8 cellular contexts compared by ENCODE assay signal in genomic region chr14:105615986-105616801, GRCh38.
DNase-seq lines count a peak whose midpoint lies in the region; ATAC-seq, FAIRE-seq and TF ChIP-seq lines count a peak whose summit lies in the region.
"Not testable (repeated sequence)": the region's sequence is repeated elsewhere in the genome, so short reads cannot be mapped to it uniquely, and the experiment has no call there.

No MANE protein-coding gene starts in this region.

- H3K36me3 Mint-ChIP-seq in natural killer cell treated with Interleukin-12 subunit alpha and Interleukin-12 subunit beta and Interleukin-15 and Interleukin-18, amount 100 ng/mL, for 72 hours; stimulated activated memory B cell treated with anti-CD40 and anti-IgM and Interleukin-4, amounts not matched to agents 10 μg/mL and 1 μg/mL and 100 μg/mL, for 72 hours: not testable (repeated sequence)

- intact Hi-C loops in GM12878 (cut with micrococcal nuclease; ENCODE audit: unreplicated experiment); Right ventricle myocardium superior (cut with DNase I); lower lobe of right lung (cut with DNase I): not testable (repeated sequence)
- intact Hi-C loops in right cardiac atrium (cut with DNase I) = loop anchor here (2.0 to 10.0 kb wide), 3 partner anchors 145 to 149 kb away; no protein-coding TSS in a partner anchor

- not testable (repeated sequence) for H2AFZ ChIP-seq in Karpas-422 (ENCODE audit: low read length); GM12878 (ENCODE audit: control insufficient read depth, low read depth, low read length)

- in situ Hi-C loops in GM12878 (cut with MboI) = loop anchor here (5.0 kb wide), 1 partner anchor 146 kb away; no protein-coding TSS in a partner anchor

- H3K9me2 ChIP-seq in Karpas-422 (replicated peaks; ENCODE audit: insufficient read depth, low read length) = not testable (repeated sequence)

- H3K27me3 Mint-ChIP-seq in natural killer cell treated with Interleukin-12 subunit alpha and Interleukin-12 subunit beta and Interleukin-15 and Interleukin-18, amount 100 ng/mL, for 72 hours = peaks cover 2 to 19% of the 10 kb centered on the region in 2 donors
- not testable (repeated sequence) for H3K27me3 Mint-ChIP-seq in stimulated activated memory B cell treated with anti-CD40 and anti-IgM and Interleukin-4, amounts not matched to agents 10 μg/mL and 1 μg/mL and 100 μg/mL, for 72 hours

- FAIRE-seq in GM12878 (lab: Jason Lieb, UNC) = not testable (repeated sequence)

- H3K36me3 ChIP-seq in Karpas-422 (ENCODE audit: insufficient read depth, low read length); GM12878 (ENCODE audit: control insufficient read depth in 2 of 2, insufficient read depth in 2 of 2, low read length in 1 of 2); lower lobe of right lung: not testable (repeated sequence)

- not testable (repeated sequence) for H4K20me1 ChIP-seq in Karpas-422 (ENCODE audit: insufficient read depth, low read depth, low read length); GM12878 (ENCODE audit: control insufficient read depth, insufficient read depth)

- not testable (repeated sequence) for H3K9me3 Mint-ChIP-seq in natural killer cell treated with Interleukin-12 subunit alpha and Interleukin-12 subunit beta and Interleukin-15 and Interleukin-18, amount 100 ng/mL, for 72 hours; stimulated activated memory B cell treated with anti-CD40 and anti-IgM and Interleukin-4, amounts not matched to agents 10 μg/mL and 1 μg/mL and 100 μg/mL, for 72 hours

- H3K9me3 ChIP-seq in Karpas-422 (ENCODE audit: low read length); GM12878 (replicated peaks; ENCODE audit: control insufficient read depth, insufficient read depth, low read length); right cardiac atrium (ENCODE audit: control insufficient read depth, low read length); lower lobe of right lung: not testable (repeated sequence)

- not testable (repeated sequence) for TF ChIP-seq RAD21 in GM12878 (IDR thresholded peaks at IDR 0.05; ENCODE audit: insufficient read depth, low read depth, low read length)

- BruUV-seq in GM12878 (replicated peaks; lab: Mats Ljungman, UMichigan) = not testable (repeated sequence)

- ATAC-seq in GM12878 = peak; percentile 14
- ATAC-seq in Right ventricle myocardium superior (ENCODE audit: poor library complexity) = peak; percentile 29
- peak; percentile 53 to 62 for ATAC-seq in right cardiac atrium
- ATAC-seq in lower lobe of right lung = peak; percentile 24 to 68
- ATAC-seq in natural killer cell treated with Interleukin-12 subunit alpha and Interleukin-12 subunit beta and Interleukin-15 and Interleukin-18, amount 100 ng/mL, for 72 hours = peak; percentile 32 to 54
- peak; percentile 65 for ATAC-seq in stimulated activated memory B cell treated with anti-CD40 and anti-IgM and Interleukin-4, amounts not matched to agents 10 μg/mL and 1 μg/mL and 100 μg/mL, for 72 hours

- DNase-seq in Ammon's horn (ENCODE audit: low spot score) (peak; percentile 6), Karpas-422 (peak; percentile 29), Right ventricle myocardium superior (peak; percentile 40), right cardiac atrium (peak in 1 of 3 donors; percentile 24), lower lobe of right lung (peak; percentile 46)
- DNase-seq in GM12878 (ENCODE audit: low read depth, low spot score); natural killer cell treated with Interleukin-12 subunit alpha and Interleukin-12 subunit beta and Interleukin-15 and Interleukin-18, amount 100 ng/mL, for 72 hours (ENCODE audit: low spot score): not testable (repeated sequence)

- not testable (repeated sequence) for H3K9ac ChIP-seq in Karpas-422 (ENCODE audit: low read length); GM12878 (ENCODE audit: control insufficient read depth, insufficient read depth, low read length)

- not testable (repeated sequence) for H3K27ac Mint-ChIP-seq in natural killer cell treated with Interleukin-12 subunit alpha and Interleukin-12 subunit beta and Interleukin-15 and Interleukin-18, amount 100 ng/mL, for 72 hours
- peak overlapping the region; percentile 22 for H3K27ac Mint-ChIP-seq in stimulated activated memory B cell treated with anti-CD40 and anti-IgM and Interleukin-4, amounts not matched to agents 10 μg/mL and 1 μg/mL and 100 μg/mL, for 72 hours

- 52% methylated on average over 24 of the region's 24 CpGs for WGBS in GM12878 (ENCODE audit: insufficient coverage, insufficient replicate concordance, low lambda C conversion rate, missing lambda C conversion rate)
- 76% methylated on average over 23 of the region's 24 CpGs for WGBS in right cardiac atrium

- H3K4me2 ChIP-seq in Karpas-422 (ENCODE audit: low read depth, low read length, poor library complexity, severe bottlenecking); GM12878 (ENCODE audit: control insufficient read depth, insufficient read depth): not testable (repeated sequence)

- not testable (repeated sequence) for H3K79me2 ChIP-seq in Karpas-422 (ENCODE audit: low read length); GM12878 (ENCODE audit: control insufficient read depth, insufficient read depth, low read length)

- H3K27me3 ChIP-seq in Karpas-422 (ENCODE audit: low read length); GM12878 (replicated peaks in 1 of 2; ENCODE audit: control insufficient read depth in 2 of 2, insufficient read depth in 2 of 2, low read length in 1 of 2); right cardiac atrium (ENCODE audit: control insufficient read depth, insufficient read depth); lower lobe of right lung (ENCODE audit: low read depth): not testable (repeated sequence)

- not testable (repeated sequence) for H3K4me3 ChIP-seq in Karpas-422 (ENCODE audit: low read length); GM12878; right cardiac atrium (ENCODE audit: low read length); lower lobe of right lung

- not testable (repeated sequence) for H3K4me1 Mint-ChIP-seq in natural killer cell treated with Interleukin-12 subunit alpha and Interleukin-12 subunit beta and Interleukin-15 and Interleukin-18, amount 100 ng/mL, for 72 hours (ENCODE audit: low read depth in 2 of 2)
- peaks cover 35% of the 10 kb centered on the region for H3K4me1 Mint-ChIP-seq in stimulated activated memory B cell treated with anti-CD40 and anti-IgM and Interleukin-4, amounts not matched to agents 10 μg/mL and 1 μg/mL and 100 μg/mL, for 72 hours

- CTCF ChIA-PET in GM12878 (lab: Yijun Ruan, JAX) = not testable (repeated sequence)

- H3K4me1 ChIP-seq in Karpas-422 (ENCODE audit: low read length); GM12878 (ENCODE audit: control insufficient read depth, insufficient read depth, low read length); right cardiac atrium (ENCODE audit: control insufficient read depth, insufficient read depth, low read length); lower lobe of right lung: not testable (repeated sequence)

- POLR2A ChIA-PET in GM12878 (lab: Charles Lee) = not testable (repeated sequence)

- SMC1A ChIA-PET in GM12878 (lab: Charles Lee; ENCODE audit: uncharacterized antibody, unreplicated experiment) = not testable (repeated sequence)

- TF ChIP-seq CTCF in GM12878 (IDR thresholded peaks at IDR 0.05 in 2 of 3, conservative IDR thresholded peaks at IDR 0.05 in 1 of 3; ENCODE audit: control insufficient read depth in 2 of 3, extremely low read depth in 1 of 3, insufficient read depth in 1 of 3, low read depth in 3 of 3, low read length in 3 of 3); lower lobe of right lung (IDR thresholded peaks at IDR 0.05): not testable (repeated sequence)

- H3K4me3 Mint-ChIP-seq in natural killer cell treated with Interleukin-12 subunit alpha and Interleukin-12 subunit beta and Interleukin-15 and Interleukin-18, amount 100 ng/mL, for 72 hours; stimulated activated memory B cell treated with anti-CD40 and anti-IgM and Interleukin-4, amounts not matched to agents 10 μg/mL and 1 μg/mL and 100 μg/mL, for 72 hours: not testable (repeated sequence)

- TF ChIP-seq EP300 in GM12878 (IDR thresholded peaks at IDR 0.05; ENCODE audit: borderline replicate concordance in 1 of 2, control insufficient read depth in 1 of 2, low read depth in 2 of 2, low read length in 2 of 2) = not testable (repeated sequence)

- H3K27ac ChIP-seq in Karpas-422 (ENCODE audit: low read length); GM12878 (ENCODE audit: control insufficient read depth, insufficient read depth); right cardiac atrium (ENCODE audit: low read length); lower lobe of right lung: not testable (repeated sequence)

- RAD21 ChIA-PET in GM12878 (lab: Charles Lee; ENCODE audit: unreplicated experiment) = not testable (repeated sequence)

- TF ChIP-seq POLR2A in GM12878 (IDR thresholded peaks at IDR 0.05; ENCODE audit: low read depth, low read length) = not testable (repeated sequence)

Comparison
In these comparisons a context has a peak if more than half of its experiments do, and no peak if none do; other contexts are left out.
1. ATAC-seq: peak in every context shown above with its lines; median percentile 65 in stimulated activated memory B cell treated with anti-CD40 and anti-IgM and Interleukin-4, amounts not matched to agents 10 μg/mL and 1 μg/mL and 100 μg/mL, for 72 hours; 58 in right cardiac atrium; 46 in lower lobe of right lung; 43 in natural killer cell treated with Interleukin-12 subunit alpha and Interleukin-12 subunit beta and Interleukin-15 and Interleukin-18, amount 100 ng/mL, for 72 hours; 29 in Right ventricle myocardium superior; 14 in GM12878.